Comparison of ENCODE assay signal across 28 cellular contexts in the genomic region with DNA sequence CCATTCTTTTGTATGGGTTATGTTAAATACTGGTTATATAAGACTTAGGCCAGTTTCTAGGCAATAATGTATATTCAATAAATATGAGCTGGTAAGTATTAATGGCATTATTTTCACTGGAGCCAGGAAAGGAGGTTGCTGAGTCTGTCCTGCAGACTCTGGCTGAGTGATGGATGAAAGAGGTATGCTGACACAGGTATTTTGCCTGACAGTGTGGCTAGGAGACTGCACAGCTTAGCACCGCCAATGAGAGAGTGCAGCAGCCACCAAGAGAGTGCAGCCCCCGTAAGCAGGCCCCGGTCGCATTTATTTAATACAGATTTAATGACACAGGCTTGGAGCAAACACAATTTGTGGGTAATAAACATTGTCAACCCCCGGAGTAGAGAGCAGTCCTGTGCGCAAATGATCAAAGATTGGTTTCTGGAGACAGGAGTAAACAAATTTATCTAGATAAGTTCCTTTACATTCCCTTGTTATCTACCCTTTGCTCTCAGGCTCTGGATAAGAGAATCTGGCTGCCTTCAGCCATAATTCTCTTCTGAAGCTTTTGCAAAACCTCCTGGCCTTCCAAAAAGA.
"Had no signal": no experiment of that assay in that cellular context is flagged by ENCODE, and none has a peak within 500 bp of the region (broad histone marks: within the 10 kb centered on the region; RNA-seq: fewer than 3 reads in every experiment).

No MANE protein-coding gene starts in this region.

- H3K79me2 ChIP-seq: parathyroid adenoma had no signal

- H3K9me3 ChIP-seq: neutrophil, ovary, psoas muscle, thoracic aorta, thyroid gland, upper lobe of left lung, vagina had no signal

- H3K4me2 ChIP-seq: smooth muscle cell had no signal

- H3K36me3 ChIP-seq: ovary had no signal

- H3K4me1 ChIP-seq: parathyroid adenoma, psoas muscle, spleen, stomach, thyroid gland, tibial nerve, upper lobe of left lung, vagina had no signal

- ATAC-seq: naive thymus-derived CD8-positive, alpha-beta T cell; natural killer cell treated with Interleukin-12 subunit alpha and Interleukin-12 subunit beta and Interleukin-15 and Interleukin-18, amount 100 ng/mL, for 72 hours; psoas muscle; right cardiac atrium; sciatic nerve; stimulated activated memory B cell treated with anti-CD40 and anti-IgM and Interleukin-4, amounts not matched to agents 10 μg/mL and 1 μg/mL and 100 μg/mL, for 72 hours had no signal

- H3K27ac ChIP-seq: neutrophil, ovary, parathyroid adenoma, psoas muscle, skin epidermis, spleen, stomach, thoracic aorta, thyroid gland, tibial nerve, upper lobe of left lung, vagina had no signal

- H3K27me3 ChIP-seq: neutrophil, ovary, spleen, stomach, thyroid gland, tibial nerve, upper lobe of left lung, vagina had no signal

- H3K4me3 ChIP-seq: ovary, psoas muscle, skin epidermis, smooth muscle cell, spleen, stomach, thoracic aorta, thyroid gland, tibial nerve, upper lobe of left lung, vagina had no signal

- FAIRE-seq: urothelium cell line had no signal

- H2AFZ ChIP-seq: parathyroid adenoma had no signal

- H3K9ac ChIP-seq: parathyroid adenoma had no signal

- DNase-seq: naive thymus-derived CD8-positive, alpha-beta T cell; nephron progenitor cell; nucleus accumbens; ovary; posterior cingulate gyrus; psoas muscle; right cardiac atrium; spleen; stimulated activated CD4-positive, alpha-beta T cell treated with anti-CD3 and anti-CD28 coated beads, Interleukin-12 subunit alpha, Interleukin-12 subunit beta, amount 100 ng/mL, for 4 hours; stimulated activated CD4-positive, alpha-beta T cell treated with anti-CD3 and anti-CD28 coated beads, Interleukin-1b, Interleukin-23, amount 100 ng/mL, for 48 hours; stimulated activated CD4-positive, alpha-beta T cell treated with anti-CD3 and anti-CD28 coated beads, Interleukin-4, amount 100 ng/mL, for 1 hour; stimulated activated CD4-positive, alpha-beta T cell treated with anti-CD3 and anti-CD28 coated beads, Interleukin-4, amount 100 ng/mL, for 4 hours; stimulated activated CD8-positive, alpha-beta memory T cell treated with anti-CD3 and anti-CD28 coated beads, Interleukin-4, amount 100 ng/mL, for 48 hours; stimulated activated naive CD4-positive, alpha-beta T cell treated with Interleukin-2 at 50 U/mL for 16 hours; stomach; thyroid gland; upper lobe of left lung had no signal
